Comparison of ENCODE assay signal across 13 cellular contexts in the genomic region with DNA sequence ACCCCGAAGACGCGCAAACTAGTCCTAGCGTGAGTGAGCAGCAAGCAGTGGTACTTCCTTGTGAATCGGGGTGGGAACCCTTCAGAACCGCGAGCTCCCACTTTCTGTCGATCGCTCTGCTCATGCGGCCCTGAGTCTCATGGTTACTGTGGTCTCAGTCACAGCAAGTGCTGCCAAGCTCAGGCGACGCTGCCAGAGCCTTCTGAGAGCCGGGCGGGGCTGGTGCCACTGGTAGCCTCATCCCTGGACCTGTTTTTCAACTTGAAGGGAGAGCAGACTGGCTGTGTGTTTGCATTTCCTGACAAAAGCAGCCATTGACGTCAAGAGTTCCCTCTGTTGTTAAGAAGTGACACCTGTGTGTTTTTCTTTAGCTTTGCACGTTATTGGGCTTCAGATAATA. TPM values are rescaled to one million over a fixed set of nuclear protein-coding genes. Genes with fewer than 3 reads are reported as not detected.
DNase-seq lines count a peak whose midpoint lies in the region; ATAC-seq, FAIRE-seq and TF ChIP-seq lines count a peak whose summit lies in the region.
"Had no signal": no experiment of that assay in that cellular context is flagged by ENCODE, and none has a peak within 500 bp of the region (broad histone marks: within the 10 kb centered on the region; RNA-seq: fewer than 3 reads in every experiment).

No MANE protein-coding gene starts in this region.

- FAIRE-seq in D721Med (lab: Jason Lieb, UNC), result no peak
- FAIRE-seq: A204.1, GM12891 had no signal

- intact Hi-C loops in colonic mucosa (cut with DNase I), result no loop called here

- TF ChIP-seq CTCF in fibroblast of pulmonary artery (IDR thresholded peaks at IDR 0.05; ENCODE audit: low read length, missing control alignments) (no peak), D721Med (IDR thresholded peaks at IDR 0.05; ENCODE audit: insufficient read depth, missing control alignments) (no peak), colonic mucosa (IDR thresholded peaks at IDR 0.05) (no peak)

- H3K4me1 ChIP-seq in colonic mucosa, result no peaks in the 10 kb centered on the region

- no peak for ATAC-seq in HG02588 (IDR thresholded peaks at IDR 0.05; ENCODE audit: unreplicated experiment)

- no peak overlapping the region for H3K9ac ChIP-seq in colonic mucosa (ENCODE audit: low read depth in 2 of 2, low read length in 2 of 2)

- H3K9me3 ChIP-seq in colonic mucosa, result no peaks in the 10 kb centered on the region

- no peak overlapping the region for H3K27ac ChIP-seq in colonic mucosa

- peaks cover 5% of the 10 kb centered on the region for H3K36me3 ChIP-seq in colonic mucosa

- H3K4me3 ChIP-seq in fibroblast of pulmonary artery (replicated peaks; ENCODE audit: low read depth, low read length), result no peak overlapping the region
- H3K4me3 ChIP-seq in colonic mucosa, result no peak overlapping the region

- DNase-seq in SIG-M5 treated with dmso at 0.1 percent for 504 hours (lab: John Stamatoyannopoulos, UW; ENCODE audit: unreplicated experiment) (peak; percentile 37), SIG-M5 (lab: John Stamatoyannopoulos, UW) (no peak), fibroblast of pulmonary artery (ENCODE audit: low read depth) (peak; percentile 29), mucosa of gallbladder (ENCODE audit: low spot score) (peak; percentile 19), EL (no peak), D721Med (ENCODE audit: insufficient read length, low spot score) (no peak), colonic mucosa (no peak)
- DNase-seq: effector CD8-positive, alpha-beta T cell; T1000 had no signal

- H3K27me3 ChIP-seq in colonic mucosa, result no peaks in the 10 kb centered on the region

RNA-seq across cellular contexts. Expression of gene BHLHA15, which starts 32.9 kb away (rescaled TPM):
- total RNA-seq in mucosa of gallbladder (3.3 TPM), colonic mucosa (1 to 10 TPM in 1 of 2 donors, under 1 TPM in 1; 0.67 to 2.4 TPM)
- total RNA-seq: subcutaneous adipose tissue had no signal

Comparison
In these comparisons a context has a peak if more than half of its experiments do, and no peak if none do; other contexts are left out.
1. DNase-seq: peak in SIG-M5 treated with dmso at 0.1 percent for 504 hours (single experiment), fibroblast of pulmonary artery (single experiment) and mucosa of gallbladder (single experiment); none in SIG-M5 (single experiment), EL (single experiment), D721Med (single experiment) and colonic mucosa (single experiment).